In the genomic region with DNA sequence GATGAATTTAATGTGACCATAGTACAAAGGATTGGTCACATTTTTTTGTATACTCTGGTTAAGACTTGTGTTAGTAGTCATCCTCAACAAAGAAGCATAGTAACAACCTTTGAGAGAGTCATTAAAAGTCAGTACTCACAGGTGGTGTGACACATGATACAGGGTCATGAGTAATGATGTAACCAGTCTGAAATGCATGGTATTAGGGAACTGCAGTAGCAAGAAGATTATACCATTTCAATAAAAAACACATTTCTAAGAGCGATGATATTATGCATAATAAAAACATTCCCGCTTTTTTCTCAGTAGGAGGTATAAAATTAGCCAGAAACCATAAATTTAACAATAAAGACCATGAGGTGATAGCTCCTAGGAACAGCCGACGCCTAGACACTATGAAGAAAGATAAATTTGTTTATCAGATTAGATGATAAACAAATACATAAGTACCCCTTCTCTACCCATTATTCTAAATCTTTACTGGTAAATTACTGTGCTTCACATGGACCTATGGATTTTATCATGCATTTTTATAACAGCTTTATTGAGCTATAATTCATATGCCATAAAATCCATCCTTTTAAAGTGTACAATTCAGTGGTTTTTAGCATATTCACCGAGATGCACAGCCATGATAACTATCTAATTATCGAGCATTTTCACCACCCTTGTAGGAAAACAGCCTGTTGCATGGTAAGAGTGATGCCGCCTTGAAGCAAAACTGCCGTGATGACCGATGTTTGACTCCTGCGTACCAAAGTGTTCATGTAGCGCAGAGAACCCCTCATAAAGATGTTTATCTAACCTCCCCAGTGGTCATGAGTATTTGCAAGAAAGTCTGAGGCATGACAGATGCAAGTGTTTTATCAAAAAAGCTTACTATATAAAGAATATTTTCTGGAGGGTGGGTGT, we compare ENCODE assay signal across 13 cellular contexts. TPM values are rescaled to one million over a fixed set of nuclear protein-coding genes. Genes with fewer than 3 reads are reported as not detected.
DNase-seq lines count a peak whose midpoint lies in the region; FAIRE-seq and TF ChIP-seq lines count a peak whose summit lies in the region.
"Had no signal": no experiment of that assay in that cellular context is flagged by ENCODE, and none has a peak within 500 bp of the region (broad histone marks: within the 10 kb centered on the region; RNA-seq: fewer than 3 reads in every experiment).

No MANE protein-coding gene starts in this region.

- no peak for FAIRE-seq in GM12891 (lab: Jason Lieb, UNC)

- H3K4me3 ChIP-seq in skeletal muscle satellite cell (ENCODE audit: low read length) = no peak overlapping the region
- H3K4me3 ChIP-seq: esophagus muscularis mucosa, lung, Peyer's patch had no signal

- no peaks in the 10 kb centered on the region for H3K27me3 ChIP-seq in skeletal muscle satellite cell (ENCODE audit: control insufficient read depth, insufficient read depth, low read length)
- H3K27me3 ChIP-seq: esophagus muscularis mucosa, Peyer's patch had no signal

- H3K4me1 ChIP-seq in skeletal muscle satellite cell (ENCODE audit: control insufficient read depth, insufficient read depth, low read length) = peaks cover 31% of the 10 kb centered on the region
- H3K4me1 ChIP-seq: esophagus muscularis mucosa, Peyer's patch had no signal

- peak overlapping the region; percentile 48 for H3K9ac ChIP-seq in skeletal muscle satellite cell (ENCODE audit: low read depth, low read length)

- H3K36me3 ChIP-seq in skeletal muscle satellite cell (ENCODE audit: insufficient read depth, low read length) = no peaks in the 10 kb centered on the region
- H3K36me3 ChIP-seq: esophagus muscularis mucosa, Peyer's patch had no signal

- peak overlapping the region; percentile 3 for H3K4me2 ChIP-seq in skeletal muscle satellite cell (ENCODE audit: low read length)

- H3K27ac ChIP-seq in caudate nucleus (ENCODE audit: low read depth, low read length) = no peak overlapping the region
- H3K27ac ChIP-seq: esophagus muscularis mucosa, Peyer's patch had no signal

- DNase-seq in NCI-H345 (lab: John Stamatoyannopoulos, UW) (peak; percentile 6), NCI-H345 treated with DMSO at 0.1 percent for 48 hours (lab: John Stamatoyannopoulos, UW; ENCODE audit: unreplicated experiment) (no peak), NCI-H69 (lab: John Stamatoyannopoulos, UW) (peak; percentile 75), erythroblast (lab: John Stamatoyannopoulos, UW) (peak; percentile 20 to 41), GM12891 (ENCODE audit: insufficient read length, low spot score) (no peak), caudate nucleus (lab: John Stamatoyannopoulos, UW) (no peak), UCSD-AML1 (lab: John Stamatoyannopoulos, UW; ENCODE audit: unreplicated experiment) (no peak)
- DNase-seq: 8988T; activated CD4-positive, alpha-beta T cell treated with anti-CD3 and anti-CD28 coated beads, Interleukin-2, amount 50 U/mL, for 4 hours; Peyer's patch had no signal

- TF ChIP-seq POLR2A in erythroblast (IDR thresholded peaks at IDR 0.05; ENCODE audit: low read length) (no peak), GM12891 (IDR thresholded peaks at IDR 0.05; ENCODE audit: low read depth, low read length) (no peak)

- no peaks in the 10 kb centered on the region for H3K9me3 ChIP-seq in skeletal muscle satellite cell (replicated peaks; ENCODE audit: low read length)

TF ChIP-seq in GM12891, 5 proteins besides CTCF, POLR2A, EP300 and RAD21:
- TF ChIP-seq POLR2AphosphoS5 (IDR thresholded peaks at IDR 0.05; ENCODE audit: low read depth, low read length) = no peak
- TF ChIP-seq POU2F2 (IDR thresholded peaks at IDR 0.05; ENCODE audit: low read depth, low read length) = no peak
- TF ChIP-seq TAF1 (IDR thresholded peaks at IDR 0.05; ENCODE audit: low read depth, low read length) = no peak
TF ChIP-seq in GM12891: peak in this region for 0.

RNA-seq across cellular contexts. Expression of gene TMPRSS5, which starts 41.8 kb away (rescaled TPM):
- 0.22 TPM in 1 of 2 replicates, not detected in the other for total RNA-seq in skeletal muscle satellite cell (2012; rRNA removed)
- 0.23 TPM for polyA plus RNA-seq in GM12891 (2012; ENCODE audit: low read depth, missing spikeins)

Comparison
In these comparisons a context has a peak if more than half of its experiments do, and no peak if none do; other contexts are left out.
1. DNase-seq: peak in NCI-H345 (single experiment), NCI-H69 (single experiment) and erythroblast (2 of 2); none in NCI-H345 treated with DMSO at 0.1 percent for 48 hours (single experiment), GM12891 (single experiment), caudate nucleus (0 of 61) and UCSD-AML1 (single experiment).